In the genomic region with DNA sequence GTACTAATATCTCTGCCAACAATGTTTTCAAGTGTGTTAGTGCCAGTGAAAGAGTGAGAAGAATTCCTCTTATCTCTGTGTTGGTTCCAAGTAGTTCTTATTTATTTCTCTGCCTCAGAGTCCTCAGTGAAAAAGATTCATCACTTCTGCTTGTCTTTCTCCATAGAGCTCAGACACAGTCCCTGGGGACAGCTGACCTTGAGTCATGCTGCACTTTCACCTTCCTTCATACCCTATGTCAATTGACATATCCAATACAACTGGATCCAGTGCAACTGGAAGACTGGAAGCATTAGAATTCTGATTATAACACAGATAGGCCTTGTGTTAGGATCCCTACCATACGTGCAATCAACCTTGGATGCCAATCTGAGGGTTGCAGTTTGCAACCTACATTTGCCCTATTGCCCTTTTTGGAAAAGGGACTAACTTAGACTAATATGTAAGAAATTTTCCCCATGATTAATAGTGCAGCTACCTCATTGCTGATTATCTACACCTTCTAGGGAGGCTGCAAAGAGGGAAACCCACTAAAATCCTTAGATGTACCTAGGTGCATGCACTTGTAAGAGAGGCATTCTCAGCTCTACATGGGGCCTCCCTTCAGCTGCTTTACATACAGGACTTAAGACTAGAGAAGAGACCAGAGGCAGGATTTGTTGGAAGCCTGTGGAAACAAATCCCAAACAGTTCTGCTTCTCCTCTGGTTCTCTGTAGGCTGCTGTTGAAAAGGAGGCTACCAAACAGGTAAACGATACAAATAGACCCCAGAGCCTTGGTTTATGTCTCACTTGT, we compare ENCODE assay signal across 23 cellular contexts. TPM values are rescaled to one million over a fixed set of nuclear protein-coding genes. Genes with fewer than 3 reads are reported as not detected.
"Had no signal": no experiment of that assay in that cellular context is flagged by ENCODE, and none has a peak within 500 bp of the region (broad histone marks: within the 10 kb centered on the region; RNA-seq: fewer than 3 reads in every experiment).

No MANE protein-coding gene starts in this region.

- H3K4me3 Mint-ChIP-seq: activated CD4-positive, alpha-beta T cell treated with anti-CD3 and anti-CD28 coated beads, Interleukin-2, amount 10 ng/mL, durations not matched to agents 24 days and 14 days; activated CD8-positive, alpha-beta T cell treated with anti-CD3 and anti-CD28 coated beads, Interleukin-2, amount 10 ng/mL, durations not matched to agents 7 days and 5 days; activated naive CD4-positive, alpha-beta T cell treated with anti-CD3 and anti-CD28 coated beads, Interleukin-2, amount 10 ng/mL, durations not matched to agents 7 days and 5 days; activated naive CD8-positive, alpha-beta T cell treated with anti-CD3 and anti-CD28 coated beads, Interleukin-2, amount 50 U/mL, for 24 hours; activated T-cell treated with anti-CD3 and anti-CD28 coated beads, Interleukin-2, amount 50 U/mL, for 4 hours; stimulated activated naive CD8-positive, alpha-beta T cell treated with anti-CD3 and anti-CD28 coated beads, Interleukin-15, Interleukin-2, amounts not matched to agents 100 ng/mL and 50 ng/mL, for 24 hours; T-cell had no signal

- H3K27ac Mint-ChIP-seq: activated CD4-positive, alpha-beta T cell treated with anti-CD3 and anti-CD28 coated beads, Interleukin-2, amount 10 ng/mL, durations not matched to agents 24 days and 14 days; activated CD8-positive, alpha-beta T cell treated with anti-CD3 and anti-CD28 coated beads, Interleukin-2, amount 10 ng/mL, durations not matched to agents 7 days and 5 days; activated naive CD4-positive, alpha-beta T cell treated with anti-CD3 and anti-CD28 coated beads, Interleukin-2, amount 10 ng/mL, durations not matched to agents 7 days and 5 days; activated naive CD8-positive, alpha-beta T cell treated with anti-CD3 and anti-CD28 coated beads, Interleukin-2, amount 50 U/mL, for 24 hours; progenitor cell of endocrine pancreas; stimulated activated naive CD8-positive, alpha-beta T cell treated with anti-CD3 and anti-CD28 coated beads, Interleukin-15, Interleukin-2, amounts not matched to agents 100 ng/mL and 50 ng/mL, for 24 hours; T-cell had no signal

- H3K27me3 ChIP-seq: brain microvascular endothelial cell, suprapubic skin, transverse colon had no signal

- H3K9me3 Mint-ChIP-seq: activated CD4-positive, alpha-beta T cell treated with anti-CD3 and anti-CD28 coated beads, Interleukin-2, amount 10 ng/mL, durations not matched to agents 24 days and 14 days had no signal

- H3K27ac ChIP-seq: brain microvascular endothelial cell, left ventricle myocardium inferior, suprapubic skin, transverse colon had no signal

- H3K4me1 ChIP-seq: suprapubic skin had no signal

- H3K4me3 ChIP-seq: left ventricle myocardium inferior, suprapubic skin, transverse colon had no signal

- FAIRE-seq: colon, endometrium, frontal cortex, kidney had no signal

- ATAC-seq: activated CD8-positive, alpha-beta T cell treated with anti-CD3 and anti-CD28 coated beads, Interleukin-2, amount 10 ng/mL, durations not matched to agents 7 days and 5 days; activated naive CD8-positive, alpha-beta T cell treated with anti-CD3 and anti-CD28 coated beads, Interleukin-2, amount 50 U/mL, for 24 hours; activated T-cell treated with anti-CD3 and anti-CD28 coated beads, Interleukin-2, amount 50 U/mL, for 4 hours; T-cell had no signal

- H3K27me3 Mint-ChIP-seq: stimulated activated naive CD8-positive, alpha-beta T cell treated with anti-CD3 and anti-CD28 coated beads, Interleukin-15, Interleukin-2, amounts not matched to agents 100 ng/mL and 50 ng/mL, for 24 hours; T-cell had no signal

- H3K36me3 ChIP-seq: brain microvascular endothelial cell had no signal

- H3K9me3 ChIP-seq: left ventricle myocardium inferior, suprapubic skin, transverse colon had no signal

- H3K4me1 Mint-ChIP-seq: activated CD4-positive, alpha-beta T cell treated with anti-CD3 and anti-CD28 coated beads, Interleukin-2, amount 10 ng/mL, durations not matched to agents 24 days and 14 days; activated naive CD4-positive, alpha-beta T cell treated with anti-CD3 and anti-CD28 coated beads, Interleukin-2, amount 10 ng/mL, durations not matched to agents 7 days and 5 days had no signal

- DNase-seq: activated CD4-positive, alpha-beta T cell treated with anti-CD3 and anti-CD28 coated beads, Interleukin-2, amount 10 ng/mL, durations not matched to agents 24 days and 14 days; activated CD8-positive, alpha-beta T cell treated with anti-CD3 and anti-CD28 coated beads, Interleukin-2, amount 10 ng/mL, durations not matched to agents 7 days and 5 days; activated naive CD4-positive, alpha-beta T cell treated with anti-CD3 and anti-CD28 coated beads, Interleukin-2, amount 10 ng/mL, durations not matched to agents 7 days and 5 days; activated naive CD8-positive, alpha-beta T cell treated with anti-CD3 and anti-CD28 coated beads, Interleukin-2, amount 50 U/mL, for 24 hours; activated T-cell treated with anti-CD3 and anti-CD28 coated beads, Interleukin-2, amount 50 U/mL, for 4 hours; anterior cingulate cortex; brain microvascular endothelial cell; central memory CD4-positive, alpha-beta T cell; erythroblast; head of caudate nucleus; kidney; left ventricle myocardium inferior; mammary epithelial cell; midbrain; T-cell; T-helper 9 cell; transverse colon had no signal

RNA-seq across cellular contexts. Expression of a gene that starts 8.4 kb away (rescaled TPM):
- total RNA-seq: progenitor cell of endocrine pancreas had no signal

RNA-seq across cellular contexts. Expression of a gene that starts 17.5 kb away (rescaled TPM):
- total RNA-seq: progenitor cell of endocrine pancreas had no signal
